In the genomic region with DNA sequence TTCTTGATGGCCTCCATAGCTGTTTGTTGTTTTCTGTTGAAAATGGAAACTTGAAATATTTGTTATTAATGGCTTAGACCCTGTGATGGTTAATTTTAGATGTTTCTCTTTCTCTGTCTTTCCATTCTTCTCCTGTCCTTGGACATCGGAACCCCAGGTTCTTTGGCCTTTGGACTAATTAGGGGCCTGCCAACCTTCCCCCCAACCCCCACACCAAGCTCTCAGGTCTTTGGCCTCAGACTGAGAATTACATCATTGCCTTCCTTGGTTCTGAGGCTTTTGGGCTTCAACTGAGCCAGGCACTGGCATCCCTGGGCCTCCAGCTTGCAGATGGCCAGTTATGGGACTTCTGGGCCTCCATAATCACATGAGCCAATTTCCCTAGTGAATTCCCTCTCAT, we compare ENCODE assay signal across 27 cellular contexts.
"Had no signal": no experiment of that assay in that cellular context is flagged by ENCODE, and none has a peak within 500 bp of the region (broad histone marks: within the 10 kb centered on the region; RNA-seq: fewer than 3 reads in every experiment).

No MANE protein-coding gene starts in this region.

- H3K36me3 Mint-ChIP-seq: activated naive CD4-positive, alpha-beta T cell treated with anti-CD3 and anti-CD28 coated beads, Interleukin-2, amount 50 U/mL, for 24 hours; immature natural killer cell; stimulated activated memory B cell treated with anti-CD40 and anti-IgM and Interleukin-4, amounts not matched to agents 10 μg/mL and 1 μg/mL and 100 μg/mL, for 72 hours had no signal

- H3K36me3 ChIP-seq: lower lobe of right lung, neutrophil, sigmoid colon, thyroid gland, upper lobe of left lung, vagina had no signal

- H3K9me3 Mint-ChIP-seq: activated CD4-positive, alpha-beta memory T cell treated with anti-CD3 and anti-CD28 coated beads, Interleukin-2, amount 10 ng/mL, durations not matched to agents 7 days and 5 days; activated CD4-positive, alpha-beta T cell treated with anti-CD3 and anti-CD28 coated beads, Interleukin-2, amount 10 ng/mL, durations not matched to agents 7 days and 5 days; activated naive CD4-positive, alpha-beta T cell treated with anti-CD3 and anti-CD28 coated beads, Interleukin-2, amount 50 U/mL, for 24 hours; activated T-cell treated with anti-CD3 and anti-CD28 coated beads, Interleukin-2, amount 50 U/mL, for 4 hours; activated T-helper 2 cell treated with anti-CD3 and anti-CD28 coated beads, Interferon-gamma antibody, Interleukin-2, Interleukin-4, amounts not matched to agents 10 μg/mL and 5 μg/mL and 100 μg/mL, durations not matched to agents 14 hours and 24 hours and 36 hours; central memory CD8-positive, alpha-beta T cell; immature natural killer cell; nephron; stimulated activated memory B cell treated with anti-CD40 and anti-IgM and Interleukin-4, amounts not matched to agents 10 μg/mL and 1 μg/mL and 100 μg/mL, for 72 hours had no signal

- H3K4me3 Mint-ChIP-seq: activated CD4-positive, alpha-beta memory T cell treated with anti-CD3 and anti-CD28 coated beads, Interleukin-2, amount 10 ng/mL, durations not matched to agents 7 days and 5 days; activated CD4-positive, alpha-beta T cell treated with anti-CD3 and anti-CD28 coated beads, Interleukin-2, amount 10 ng/mL, durations not matched to agents 7 days and 5 days; activated naive CD4-positive, alpha-beta T cell treated with anti-CD3 and anti-CD28 coated beads, Interleukin-2, amount 50 U/mL, for 24 hours; activated T-cell treated with anti-CD3 and anti-CD28 coated beads, Interleukin-2, amount 50 U/mL, for 4 hours; central memory CD8-positive, alpha-beta T cell; immature natural killer cell; nephron; stimulated activated memory B cell treated with anti-CD40 and anti-IgM and Interleukin-4, amounts not matched to agents 10 μg/mL and 1 μg/mL and 100 μg/mL, for 72 hours; stimulated activated naive CD8-positive, alpha-beta T cell treated with anti-CD3 and anti-CD28 coated beads, Interleukin-15, amount 100 ng/mL, for 72 hours; T-helper 17 cell had no signal

- H3K4me1 Mint-ChIP-seq: activated CD4-positive, alpha-beta memory T cell treated with anti-CD3 and anti-CD28 coated beads, Interleukin-2, amount 10 ng/mL, durations not matched to agents 7 days and 5 days; activated CD4-positive, alpha-beta T cell treated with anti-CD3 and anti-CD28 coated beads, Interleukin-2, amount 10 ng/mL, durations not matched to agents 7 days and 5 days; activated naive CD4-positive, alpha-beta T cell treated with anti-CD3 and anti-CD28 coated beads, Interleukin-2, amount 50 U/mL, for 24 hours; central memory CD8-positive, alpha-beta T cell; stimulated activated naive CD8-positive, alpha-beta T cell treated with anti-CD3 and anti-CD28 coated beads, Interleukin-15, amount 100 ng/mL, for 72 hours; T-helper 17 cell had no signal

- H3K27ac Mint-ChIP-seq: activated CD4-positive, alpha-beta memory T cell treated with anti-CD3 and anti-CD28 coated beads, Interleukin-2, amount 10 ng/mL, durations not matched to agents 7 days and 5 days; activated CD4-positive, alpha-beta T cell treated with anti-CD3 and anti-CD28 coated beads, Interleukin-2, amount 10 ng/mL, durations not matched to agents 7 days and 5 days; activated naive CD4-positive, alpha-beta T cell treated with anti-CD3 and anti-CD28 coated beads, Interleukin-2, amount 50 U/mL, for 24 hours; activated T-helper 2 cell treated with anti-CD3 and anti-CD28 coated beads, Interferon-gamma antibody, Interleukin-2, Interleukin-4, amounts not matched to agents 10 μg/mL and 5 μg/mL and 100 μg/mL, durations not matched to agents 14 hours and 24 hours and 36 hours; stimulated activated memory B cell treated with anti-CD40 and anti-IgM and Interleukin-4, amounts not matched to agents 10 μg/mL and 1 μg/mL and 100 μg/mL, for 72 hours; T-helper 17 cell had no signal

- DNase-seq: activated CD4-positive, alpha-beta memory T cell treated with anti-CD3 and anti-CD28 coated beads, Interleukin-2, amount 10 ng/mL, durations not matched to agents 7 days and 5 days; activated CD4-positive, alpha-beta T cell treated with anti-CD3 and anti-CD28 coated beads for 1 hour; activated CD4-positive, alpha-beta T cell treated with anti-CD3 and anti-CD28 coated beads, Interleukin-2, amount 10 ng/mL, durations not matched to agents 7 days and 5 days; activated CD8-positive, alpha-beta memory T cell treated with anti-CD3 and anti-CD28 coated beads, Interleukin-2, amount 50 U/mL, for 48 hours; activated T-cell treated with anti-CD3 and anti-CD28 coated beads, Interleukin-2, amount 50 U/mL, for 4 hours; effector CD8-positive, alpha-beta T cell; immature natural killer cell; kidney; left colon; lower lobe of right lung; sigmoid colon; stimulated activated CD4-positive, alpha-beta T cell treated with anti-CD3 and anti-CD28 coated beads, Interleukin-1b, Interleukin-23, amount 100 ng/mL, for 48 hours; stimulated activated CD4-positive, alpha-beta T cell treated with anti-CD3 and anti-CD28 coated beads, Interleukin-4, amount 100 ng/mL, for 4 hours; stimulated activated CD8-positive, alpha-beta memory T cell treated with anti-CD3 and anti-CD28 coated beads, Interleukin-4, amount 100 ng/mL, for 48 hours; stimulated activated naive CD8-positive, alpha-beta T cell treated with anti-CD3 and anti-CD28 coated beads, Interleukin-15, amount 100 ng/mL, for 72 hours; substantia nigra; T-helper 17 cell; thyroid gland; upper lobe of left lung had no signal

- H3K9me3 ChIP-seq: lower lobe of right lung, neutrophil, sigmoid colon, thyroid gland, upper lobe of left lung, vagina had no signal

- H3K27me3 Mint-ChIP-seq: stimulated activated memory B cell treated with anti-CD40 and anti-IgM and Interleukin-4, amounts not matched to agents 10 μg/mL and 1 μg/mL and 100 μg/mL, for 72 hours; stimulated activated naive CD8-positive, alpha-beta T cell treated with anti-CD3 and anti-CD28 coated beads, Interleukin-15, amount 100 ng/mL, for 72 hours; T-helper 17 cell had no signal

- H3K27me3 ChIP-seq: neutrophil, sigmoid colon, thyroid gland, upper lobe of left lung, vagina had no signal

- H3K4me1 ChIP-seq: sigmoid colon, vagina had no signal

- H3K4me3 ChIP-seq: lower lobe of right lung, sigmoid colon, smooth muscle cell, thyroid gland, upper lobe of left lung, vagina had no signal

- ATAC-seq: activated T-cell treated with anti-CD3 and anti-CD28 coated beads, Interleukin-2, amount 50 U/mL, for 4 hours; left colon; stimulated activated memory B cell treated with anti-CD40 and anti-IgM and Interleukin-4, amounts not matched to agents 10 μg/mL and 1 μg/mL and 100 μg/mL, for 72 hours; stimulated activated naive CD8-positive, alpha-beta T cell treated with anti-CD3 and anti-CD28 coated beads, Interleukin-15, amount 100 ng/mL, for 72 hours; T-helper 17 cell had no signal

- H3K27ac ChIP-seq: lower lobe of right lung, neutrophil, sigmoid colon, thyroid gland, upper lobe of left lung, vagina had no signal
